8 cellular contexts compared by ENCODE assay signal in the genomic region with DNA sequence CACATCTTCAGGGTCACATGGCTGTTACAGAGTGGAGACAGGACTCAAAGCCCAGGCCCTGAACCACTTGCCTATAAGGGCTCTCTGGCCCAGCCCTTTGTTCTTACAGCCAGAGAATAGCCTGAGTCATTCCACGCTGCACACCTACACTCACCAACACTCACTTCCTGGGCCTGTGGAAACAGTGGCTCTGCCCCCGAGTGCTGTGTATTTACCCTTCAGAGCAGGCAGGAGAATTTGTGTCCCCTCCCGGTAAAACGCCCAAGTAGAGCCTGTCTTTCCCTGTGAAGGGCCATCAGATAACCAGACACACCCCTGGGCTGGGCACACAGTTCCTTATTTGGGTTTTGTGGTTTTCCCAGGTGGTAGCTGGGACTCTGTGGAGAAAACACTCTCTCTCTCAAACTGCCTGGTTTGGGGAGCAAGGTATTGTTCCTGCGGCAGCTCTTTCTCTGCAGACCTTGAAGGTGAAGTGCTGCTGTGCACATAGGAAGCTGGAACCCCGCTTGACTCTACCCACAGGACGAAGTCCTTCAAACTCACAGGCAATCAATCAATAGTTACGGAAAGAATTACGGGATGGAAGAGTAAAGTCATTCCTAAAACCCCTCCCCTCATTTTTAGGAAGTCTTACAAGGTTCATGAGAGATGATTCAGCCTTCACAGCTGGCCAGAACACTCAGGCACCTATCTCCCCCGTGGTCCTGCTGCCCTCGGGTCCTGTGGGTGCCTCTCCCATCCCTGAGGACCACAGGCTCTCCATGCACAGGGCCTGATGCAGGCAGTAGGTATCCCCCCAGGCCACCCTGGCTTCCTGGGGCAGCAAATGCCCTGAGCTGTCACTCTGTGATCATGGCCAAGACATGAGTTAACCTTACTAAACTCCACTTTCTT. TPM values are rescaled to one million over a fixed set of nuclear protein-coding genes. Genes with fewer than 3 reads are reported as not detected.
DNase-seq lines count a peak whose midpoint lies in the region; ATAC-seq and TF ChIP-seq lines count a peak whose summit lies in the region.
"Had no signal": no experiment of that assay in that cellular context is flagged by ENCODE, and none has a peak within 500 bp of the region (broad histone marks: within the 10 kb centered on the region; RNA-seq: fewer than 3 reads in every experiment).

No MANE protein-coding gene starts in this region.

- H3K4me3 ChIP-seq in IMR-90 (ENCODE audit: insufficient read depth, low read depth, low read length): no peak overlapping the region

- H2AK9ac ChIP-seq in IMR-90 (replicated peaks; ENCODE audit: low read depth, low read length, poor library complexity): no peak overlapping the region

- no peak overlapping the region for H3K56ac ChIP-seq in IMR-90 (ENCODE audit: extremely low read depth, insufficient read depth, low read length)

- peak overlapping the region; percentile 76 for H2AFZ ChIP-seq in IMR-90 (replicated peaks; ENCODE audit: low read length, poor library complexity)

- ATAC-seq in IMR-90 (ENCODE audit: low read depth): peak; percentile 27; the same call in 1 of the 2 replicates
- ATAC-seq in foreskin keratinocyte: peak; percentile 83
- no peak for ATAC-seq in left lobe of liver

- no peaks in the 10 kb centered on the region for H3K4me1 ChIP-seq in IMR-90 (ENCODE audit: control insufficient read depth, insufficient read depth, low read length)
- H3K4me1 ChIP-seq in foreskin keratinocyte: peaks cover 10% of the 10 kb centered on the region

- dilution Hi-C loops in IMR-90 (cut with HindIII; ENCODE audit: low sequenced_read_pairs, unreplicated experiment): no loop called here

- no peak overlapping the region for H2BK20ac ChIP-seq in IMR-90 (ENCODE audit: low read depth, low read length)

- no peak overlapping the region for H3K9ac ChIP-seq in IMR-90 (ENCODE audit: low read depth, low read length)

- intact Hi-C loops in IMR-90 (cut with micrococcal nuclease): no loop called here

- no peak overlapping the region for H3K18ac ChIP-seq in IMR-90 (ENCODE audit: low read depth, low read length)

- BruUV-seq in IMR-90 (replicated peaks; lab: Mats Ljungman, UMichigan): no TSS peak

- POLR2A ChIA-PET in IMR-90 (lab: Charles Lee; ENCODE audit: unreplicated experiment): no interaction called here
- POLR2A ChIA-PET in HEK293T (lab: Yijun Ruan, JAX): no interaction called here

- no peak overlapping the region for H3K14ac ChIP-seq in IMR-90 (replicated peaks; ENCODE audit: low read depth, low read length)

- H2BK5ac ChIP-seq in IMR-90 (ENCODE audit: low read depth, low read length, poor library complexity, severe bottlenecking): no peak overlapping the region

- in situ Hi-C loops in IMR-90 (cut with MboI; ENCODE audit: low sequenced_read_pairs) (no loop called here), GM13976 (cut with MboI; ENCODE audit: low sequenced_read_pairs, unreplicated experiment) (no loop called here)

- no peak overlapping the region for H3K4ac ChIP-seq in IMR-90 (ENCODE audit: low read depth, low read length)

- H3K27me3 ChIP-seq in IMR-90 (ENCODE audit: control insufficient read depth, insufficient read depth, low read length): peaks cover 27% of the 10 kb centered on the region
- H3K27me3 ChIP-seq in foreskin keratinocyte: peaks cover 23% of the 10 kb centered on the region

- H3K9me3 ChIP-seq in IMR-90 (ENCODE audit: control insufficient read depth, insufficient read depth, low read length): no peaks in the 10 kb centered on the region

- H2BK120ac ChIP-seq in IMR-90 (ENCODE audit: low read depth, low read length): no peak overlapping the region

- DNase-seq in IMR-90 (peak; percentile 64), foreskin keratinocyte (peak; percentile 29 to 69), left lobe of liver (ENCODE audit: low spot score) (no peak), GM13976 (ENCODE audit: low spot score) (no peak), HEK293T (ENCODE audit: extremely low spot score) (no peak)
- DNase-seq in activated CD4-positive, alpha-beta T cell treated with anti-CD3 and anti-CD28 coated beads for 48 hours: peak; percentile 82
- peak; percentile 53 to 73 (median 58) for DNase-seq in stimulated activated CD4-positive, alpha-beta T cell treated with anti-CD3 and anti-CD28 coated beads, TNF-alpha, amount 100 ng/mL, for 48 hours (ENCODE audit: low read depth in 3 of 3)
- DNase-seq: natural killer cell had no signal

- no peaks in the 10 kb centered on the region for H4K20me1 ChIP-seq in IMR-90 (ENCODE audit: insufficient read depth, low read length)

- H4K8ac ChIP-seq in IMR-90 (ENCODE audit: low read depth in 2 of 2, low read length in 2 of 2): no peak overlapping the region

- no peak overlapping the region for H3K4me2 ChIP-seq in IMR-90 (ENCODE audit: low read depth, low read length)

- TF ChIP-seq RAD21 in IMR-90 (IDR thresholded peaks at IDR 0.05; ENCODE audit: low read length): no peak

- no peak overlapping the region for H2AK5ac ChIP-seq in IMR-90 (ENCODE audit: low read depth, low read length)

- H3K23ac ChIP-seq in IMR-90 (ENCODE audit: low read depth, low read length): no peak overlapping the region

- TF ChIP-seq CTCF in IMR-90 (conservative IDR thresholded peaks at IDR 0.05; ENCODE audit: low read depth, low read length) (no peak), foreskin keratinocyte (conservative IDR thresholded peaks at IDR 0.05) (no peak), GM13976 (IDR thresholded peaks at IDR 0.05; ENCODE audit: borderline replicate concordance, control extremely low read depth, extremely low read depth, insufficient read depth, missing control alignments) (no peak)

- no peak overlapping the region for H3K27ac ChIP-seq in IMR-90 (ENCODE audit: insufficient read depth, low read length)
- no peak overlapping the region for H3K27ac ChIP-seq in foreskin keratinocyte

- H3K9me1 ChIP-seq in IMR-90 (ENCODE audit: insufficient read depth, low read length): 0 out of 2 replicates have a peak, but pooled peaks cover 4% of the 10 kb centered on the region

- no peak overlapping the region for H2BK15ac ChIP-seq in IMR-90 (ENCODE audit: low read depth, low read length)

- CTCF ChIA-PET in IMR-90 (lab: Yijun Ruan, JAX): no interaction called here
- CTCF ChIA-PET in HEK293T (lab: Yijun Ruan, JAX): no interaction called here

- no peaks in the 10 kb centered on the region for H3K36me3 ChIP-seq in IMR-90 (ENCODE audit: control insufficient read depth, insufficient read depth, low read length)

- no peak for TF ChIP-seq POLR2A in IMR-90 (IDR thresholded peaks at IDR 0.05; ENCODE audit: low read depth, low read length)

- H3K79me1 ChIP-seq in IMR-90 (ENCODE audit: low read depth in 1 of 2, low read length in 2 of 2): no peaks in the 10 kb centered on the region

- no peak overlapping the region for H4K91ac ChIP-seq in IMR-90 (ENCODE audit: insufficient read depth, low read depth, low read length)

- H4K5ac ChIP-seq in IMR-90 (ENCODE audit: low read depth, low read length): no peak overlapping the region

- 80% methylated on average over 2 of the region's 11 CpGs; no CpG with 5 or more reads in 1 of the 2 experiments for WGBS in IMR-90 (ENCODE audit: extremely low coverage in 2 of 2, insufficient read length in 1 of 2), 2 experiments

TF ChIP-seq in IMR-90, 13 proteins besides CTCF, POLR2A, EP300 and RAD21:
- TF ChIP-seq SMC3 (IDR thresholded peaks at IDR 0.05; ENCODE audit: low read depth, low read length) (no peak), NFE2L2 (IDR thresholded peaks at IDR 0.05; ENCODE audit: low read depth, low read length) (peak; percentile 39; the same call in 1 of the 2 replicates)

TF ChIP-seq in HEK293T, 16 proteins besides CTCF, POLR2A, EP300 and RAD21:
- no peak for TF ChIP-seq CTBP1 (IDR thresholded peaks at IDR 0.05; ENCODE audit: borderline replicate concordance)
- no peak for TF ChIP-seq ZNF384 (IDR thresholded peaks at IDR 0.05)
- TF ChIP-seq HDGF (IDR thresholded peaks at IDR 0.05; ENCODE audit: borderline replicate concordance): no peak
- no peak for TF ChIP-seq LEF1 (IDR thresholded peaks at IDR 0.05; ENCODE audit: borderline replicate concordance)
- no peak for TF ChIP-seq BHLHE40 (IDR thresholded peaks at IDR 0.05; ENCODE audit: borderline replicate concordance)
- no peak for TF ChIP-seq TARDBP (IDR thresholded peaks at IDR 0.05)
- no peak for TF ChIP-seq FOXA1 (IDR thresholded peaks at IDR 0.05)
- no peak for TF ChIP-seq NFRKB (IDR thresholded peaks at IDR 0.05)
- TF ChIP-seq L3MBTL2 (conservative IDR thresholded peaks at IDR 0.05): no peak
- TF ChIP-seq FOXK2 (IDR thresholded peaks at IDR 0.05): no peak
- no peak for TF ChIP-seq SUZ12 (IDR thresholded peaks at IDR 0.05)
- TF ChIP-seq ELF4 (IDR thresholded peaks at IDR 0.05): no peak
TF ChIP-seq in HEK293T: peak in this region for 0.

RNA-seq across cellular contexts. Expression of gene FIGNL2, which starts 20.3 kb away (rescaled TPM):
- under 0.01 TPM in 2 replicates for total RNA-seq in IMR-90 (2012; rRNA removed)
- polyA plus RNA-seq in IMR-90 (2012; rRNA removed): 0.09 and 0.12 TPM in 2 replicates
- polyA plus RNA-seq in IMR-90 (2012; cell fraction: cytosol; rRNA removed): 0.02 and 0.04 TPM in 2 replicates
- polyA plus RNA-seq in IMR-90 (2012; cell fraction: nucleus; rRNA removed; ENCODE audit: low replicate concordance): 0.61 and 0.62 TPM in 2 replicates
- 0.03 TPM in 1 of 2 replicates, not detected in the other for total RNA-seq in foreskin keratinocyte
- polyA plus RNA-seq in foreskin keratinocyte: 0.01 TPM in 1 of 2 replicates, not detected in the other
- 0.68 TPM for total RNA-seq in left lobe of liver

RNA-seq across cellular contexts. Expression of gene ANKRD33, which starts 59.7 kb away (rescaled TPM):
- under 0.01 TPM in 1 of 2 replicates, not detected in the other for total RNA-seq in IMR-90 (2012; rRNA removed)
- 0.03 TPM in 1 of 2 replicates, not detected in the other for polyA plus RNA-seq in IMR-90 (2012; rRNA removed)
- 0.02 TPM in 1 of 2 replicates, not detected in the other for polyA plus RNA-seq in IMR-90 (2012; cell fraction: cytosol; rRNA removed)
- 0.42 and 0.57 TPM in 2 replicates for polyA plus RNA-seq in IMR-90 (2012; cell fraction: nucleus; rRNA removed; ENCODE audit: low replicate concordance)
- total RNA-seq in foreskin keratinocyte: not detected in 2 replicates
- polyA plus RNA-seq in foreskin keratinocyte: not detected in 2 replicates
- not detected for total RNA-seq in left lobe of liver
- total RNA-seq: natural killer cell had no signal

Comparison
In these comparisons a context has a peak if more than half of its experiments do, and no peak if none do; other contexts are left out.
1. DNase-seq: peak in IMR-90 (single experiment), activated CD4-positive, alpha-beta T cell treated with anti-CD3 and anti-CD28 coated beads for 48 hours (single experiment), foreskin keratinocyte (2 of 2) and stimulated activated CD4-positive, alpha-beta T cell treated with anti-CD3 and anti-CD28 coated beads, TNF-alpha, amount 100 ng/mL, for 48 hours (3 of 3); none in left lobe of liver (single experiment), GM13976 (single experiment) and HEK293T (single experiment).